17 cellular contexts compared by ENCODE assay signal in genomic region chr12:76303365-76303764, GRCh38.
"Had no signal": no experiment of that assay in that cellular context is flagged by ENCODE, and none has a peak within 500 bp of the region (broad histone marks: within the 10 kb centered on the region; RNA-seq: fewer than 3 reads in every experiment).

No MANE protein-coding gene starts in this region.

- H3K4me3 ChIP-seq: neural progenitor cell, skin epidermis, tibial artery, vagina had no signal

- H3K36me3 ChIP-seq: neural progenitor cell, tibial artery, vagina had no signal

- H3K9me3 ChIP-seq: tibial artery, vagina had no signal

- H3K9ac ChIP-seq: neural progenitor cell, parathyroid adenoma had no signal

- H3K27ac Mint-ChIP-seq: activated CD8-positive, alpha-beta memory T cell treated with anti-CD3 and anti-CD28 coated beads, Interleukin-2, amount 10 ng/mL, durations not matched to agents 7 days and 5 days; activated naive CD4-positive, alpha-beta T cell treated with anti-CD3 and anti-CD28 coated beads, Interleukin-2, amount 50 U/mL, for 72 hours; neural progenitor cell had no signal

- DNase-seq: activated CD4-positive, alpha-beta T cell treated with anti-CD3 and anti-CD28 coated beads for 1 hour; activated CD4-positive, alpha-beta T cell treated with anti-CD3 and anti-CD28 coated beads, Interleukin-2, amount 50 U/mL, for 48 hours; activated CD8-positive, alpha-beta memory T cell treated with anti-CD3 and anti-CD28 coated beads, Interleukin-2, amount 10 ng/mL, durations not matched to agents 7 days and 5 days; activated effector memory CD4-positive, alpha-beta T cell treated with anti-CD3 and anti-CD28 coated beads, Interleukin-2, amount 50 U/mL, for 16 hours; activated T-cell treated with anti-CD3 and anti-CD28 coated beads, Interleukin-2, amount 50 U/mL, for 4 hours; amygdala; foreskin keratinocyte; head of caudate nucleus; left ventricle myocardium superior; T1000; tibial artery had no signal

- H3K27ac ChIP-seq: foreskin keratinocyte, neural progenitor cell, parathyroid adenoma, skin epidermis, tibial artery, vagina had no signal

- H3K27me3 ChIP-seq: foreskin keratinocyte, neural progenitor cell, tibial artery, vagina had no signal

- H3K4me2 ChIP-seq: neural progenitor cell had no signal

- H3K36me3 Mint-ChIP-seq: activated CD8-positive, alpha-beta memory T cell treated with anti-CD3 and anti-CD28 coated beads, Interleukin-2, amount 10 ng/mL, durations not matched to agents 7 days and 5 days; activated naive CD4-positive, alpha-beta T cell treated with anti-CD3 and anti-CD28 coated beads, Interleukin-2, amount 50 U/mL, for 72 hours; neural progenitor cell had no signal

- H2AFZ ChIP-seq: neural progenitor cell, parathyroid adenoma had no signal

- H3K9me3 Mint-ChIP-seq: activated naive CD4-positive, alpha-beta T cell treated with anti-CD3 and anti-CD28 coated beads, Interleukin-2, amount 50 U/mL, for 72 hours; activated T-cell treated with anti-CD3 and anti-CD28 coated beads, Interleukin-2, amount 50 U/mL, for 4 hours; neural progenitor cell had no signal

- H3K4me3 Mint-ChIP-seq: activated CD8-positive, alpha-beta memory T cell treated with anti-CD3 and anti-CD28 coated beads, Interleukin-2, amount 10 ng/mL, durations not matched to agents 7 days and 5 days; activated T-cell treated with anti-CD3 and anti-CD28 coated beads, Interleukin-2, amount 50 U/mL, for 4 hours; neural progenitor cell had no signal

- H3K79me2 ChIP-seq: parathyroid adenoma had no signal

- ATAC-seq: activated CD8-positive, alpha-beta memory T cell treated with anti-CD3 and anti-CD28 coated beads, Interleukin-2, amount 10 ng/mL, durations not matched to agents 7 days and 5 days; activated T-cell treated with anti-CD3 and anti-CD28 coated beads, Interleukin-2, amount 50 U/mL, for 4 hours; esophagus mucosa; foreskin keratinocyte; left ventricle myocardium superior had no signal

- H3K4me1 ChIP-seq: foreskin keratinocyte, parathyroid adenoma, tibial artery, vagina had no signal
